Comparison of ENCODE assay signal across 31 cellular contexts in the genomic region with DNA sequence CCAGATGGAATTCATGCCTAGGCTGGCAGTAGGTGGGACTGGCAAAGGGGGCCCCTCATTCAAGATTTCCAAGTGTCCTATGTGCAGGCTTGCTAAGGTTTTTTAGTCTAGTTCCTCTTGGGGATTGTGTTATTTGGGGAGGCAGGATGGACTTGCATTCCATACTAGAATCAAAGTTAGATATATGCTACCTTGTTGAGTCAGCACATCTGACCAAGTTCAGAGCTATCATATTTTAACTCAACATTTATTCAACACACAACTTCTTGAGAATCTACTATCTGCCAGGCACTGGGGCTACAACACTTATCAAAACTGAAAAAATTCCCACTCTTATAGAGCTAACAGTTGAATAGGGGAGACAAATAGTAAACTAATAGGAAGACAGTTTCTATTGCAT. TPM values are rescaled to one million over a fixed set of nuclear protein-coding genes. Genes with fewer than 3 reads are reported as not detected.
DNase-seq lines count a peak whose midpoint lies in the region; ATAC-seq, FAIRE-seq and TF ChIP-seq lines count a peak whose summit lies in the region.
"Had no signal": no experiment of that assay in that cellular context is flagged by ENCODE, and none has a peak within 500 bp of the region (broad histone marks: within the 10 kb centered on the region; RNA-seq: fewer than 3 reads in every experiment).

No MANE protein-coding gene starts in this region.

- in situ Hi-C loops in HepG2 (cut with HindIII; ENCODE audit: extremely low pct_ligation_motif_present, low pct_unique_long_range_greater_than_20kb) = loop anchor here (25.0 kb wide), 1 partner anchor 733 kb away; no protein-coding TSS in a partner anchor
- in situ Hi-C loops in K562 (cut with MboI) = no loop called here

- H3K27ac ChIP-seq in HepG2 (ENCODE audit: extremely low read length, insufficient read depth, low read length) = no peak overlapping the region
- no peak overlapping the region for H3K27ac ChIP-seq in right lobe of liver
- H3K27ac ChIP-seq in K562 (ENCODE audit: extremely low read depth, low read depth, low read length) = no peak overlapping the region
- H3K27ac ChIP-seq in pancreas = peak overlapping the region in 2 of 4 donors; percentile 22 to 86
- no peak overlapping the region for H3K27ac ChIP-seq in endodermal cell (ENCODE audit: low read depth, low read length)
- H3K27ac ChIP-seq: 22Rv1, BLaER1 had no signal

- H3K79me2 ChIP-seq in HepG2 (ENCODE audit: insufficient read depth, low read length) = no peaks in the 10 kb centered on the region
- no peaks in the 10 kb centered on the region for H3K79me2 ChIP-seq in K562 (ENCODE audit: control insufficient read depth, insufficient read depth, low read length)

- H3K27ac Mint-ChIP-seq in endodermal cell = no peak overlapping the region
- H3K27ac Mint-ChIP-seq: CD14-positive monocyte; CD4-positive, alpha-beta memory T cell; CD4-positive, CD25-positive, alpha-beta regulatory T cell; CD8-positive, alpha-beta memory T cell had no signal

- no peak for TF ChIP-seq CTCF in HepG2 (CRISPR knock-in tag; IDR thresholded peaks at IDR 0.05)
- no peak for TF ChIP-seq CTCF in right lobe of liver (IDR thresholded peaks at IDR 0.05)
- TF ChIP-seq CTCF in K562 (IDR thresholded peaks at IDR 0.05 in 2 of 3, conservative IDR thresholded peaks at IDR 0.05 in 1 of 3; ENCODE audit: insufficient read depth in 2 of 3, low read depth in 1 of 3, low read length in 3 of 3) = no peak
- TF ChIP-seq CTCF in pancreas (IDR thresholded peaks at IDR 0.05) = no peak
- TF ChIP-seq CTCF in endodermal cell (conservative IDR thresholded peaks at IDR 0.05) = no peak

- TF ChIP-seq RAD21 in HepG2 (CRISPR knock-in tag; IDR thresholded peaks at IDR 0.05) = no peak
- no peak for TF ChIP-seq RAD21 in K562 (CRISPR knock-in tag; conservative IDR thresholded peaks at IDR 0.05 in 1 of 2, IDR thresholded peaks at IDR 0.05 in 1 of 2)

- TF ChIP-seq EP300 in HepG2 (IDR thresholded peaks at IDR 0.05; ENCODE audit: low read depth in 2 of 2, low read length in 2 of 2) (no peak), HepG2 (CRISPR knock-in tag; IDR thresholded peaks at IDR 0.05; ENCODE audit: borderline replicate concordance) (no peak), K562 (IDR thresholded peaks at IDR 0.05; ENCODE audit: low read length) (no peak)

- H3K36me3 ChIP-seq in HepG2 (replicated peaks in 1 of 2; ENCODE audit: control insufficient read depth in 1 of 2, insufficient read depth in 2 of 2, low read length in 2 of 2) (no peaks in the 10 kb centered on the region), right lobe of liver (no peaks in the 10 kb centered on the region), K562 (ENCODE audit: control insufficient read depth, insufficient read depth, low read length) (no peaks in the 10 kb centered on the region), pancreas (peaks cover 0 to 97% (median 46%) of the 10 kb centered on the region in 3 donors), endodermal cell (ENCODE audit: control insufficient read depth, insufficient read depth, low read length) (no peaks in the 10 kb centered on the region)
- H3K36me3 ChIP-seq: BE2C, BLaER1 had no signal

- H3K9me1 ChIP-seq in K562 (ENCODE audit: control insufficient read depth, insufficient read depth, low read length) = no peaks in the 10 kb centered on the region

- H2AFZ ChIP-seq in HepG2 (ENCODE audit: low read length) (no peak overlapping the region), K562 (ENCODE audit: low read depth, low read length) (no peak overlapping the region)

- ATAC-seq in HepG2 (no peak), right lobe of liver (no peak), K562 (no peak), pancreas (peak; percentile 0 to 1 (median 0))
- ATAC-seq: GM12878 had no signal

- no peak overlapping the region for H3K4me3 Mint-ChIP-seq in endodermal cell
- H3K4me3 Mint-ChIP-seq: CD14-positive monocyte; CD4-positive, alpha-beta memory T cell; CD4-positive, CD25-positive, alpha-beta regulatory T cell; CD8-positive, alpha-beta memory T cell had no signal

- FAIRE-seq in HepG2 (lab: Jason Lieb, UNC) (no peak), K562 (lab: Jason Lieb, UNC) (no peak), pancreas (lab: Jason Lieb, UNC) (no peak)
- FAIRE-seq: GM12878, GM12892, GM18507 had no signal

- H3K4me1 Mint-ChIP-seq in endodermal cell = peaks cover 6% of the 10 kb centered on the region
- H3K4me1 Mint-ChIP-seq: CD14-positive monocyte; CD4-positive, alpha-beta memory T cell; CD4-positive, CD25-positive, alpha-beta regulatory T cell; CD8-positive, alpha-beta memory T cell had no signal

- H3K4me1 ChIP-seq in HepG2 (ENCODE audit: insufficient read depth, low read length) (no peaks in the 10 kb centered on the region), right lobe of liver (no peaks in the 10 kb centered on the region), K562 (replicated peaks in 1 of 2; ENCODE audit: control insufficient read depth in 2 of 2, insufficient read depth in 2 of 2, low read length in 2 of 2) (no peaks in the 10 kb centered on the region), pancreas (peaks cover 0 to 7% (median 0%) of the 10 kb centered on the region in 3 donors), endodermal cell (ENCODE audit: control insufficient read depth, insufficient read depth, low read length) (peaks cover 5% of the 10 kb centered on the region)
- H3K4me1 ChIP-seq: BE2C, BLaER1 had no signal

- BruUV-seq in HepG2 (replicated peaks; lab: Mats Ljungman, UMichigan) = no TSS peak
- BruUV-seq in K562 (replicated peaks; lab: Mats Ljungman, UMichigan) = no TSS peak

- DNase-seq in HepG2 (ENCODE audit: low spot score) = no peak
- DNase-seq in right lobe of liver = no peak
- no peak for DNase-seq in K562 (ENCODE audit: extremely low read depth in 1 of 4, low spot score in 3 of 4)
- DNase-seq in pancreas = no peak
- no peak for DNase-seq in NCI-H82 (lab: John Stamatoyannopoulos, UW)
- no peak for DNase-seq in endodermal cell
- DNase-seq: ACHN; BE2C; C1 segment of cervical spinal cord; CD4-positive, alpha-beta memory T cell; CD4-positive, CD25-positive, alpha-beta regulatory T cell; CD8-positive, alpha-beta memory T cell; COR-L47; DMS 273 treated with DMSO at 0.1 percent for 48 hours; DMS153; DMS53; DMS79; DND-41; EL; GDM1 had no signal

- no peak overlapping the region for H3K4me2 ChIP-seq in HepG2 (ENCODE audit: low read depth, low read length)
- no peak overlapping the region for H3K4me2 ChIP-seq in K562 (ENCODE audit: insufficient read depth, low read length)
- H3K4me2 ChIP-seq: BLaER1 had no signal

- CTCF ChIA-PET in HepG2 (lab: Yijun Ruan, JAX; ENCODE audit: low intra/inter-chr PET ratio, low total read pairs) = no interaction called here
- CTCF ChIA-PET in K562 (lab: Yijun Ruan, JAX; ENCODE audit: low intra/inter-chr PET ratio) = no interaction called here

- H3K4me3 ChIP-seq in HepG2 (replicated peaks in 1 of 3; ENCODE audit: insufficient read depth in 1 of 3, low read depth in 2 of 3, low read length in 3 of 3) (no peak overlapping the region), right lobe of liver (no peak overlapping the region), K562 (no peak overlapping the region), pancreas (peak overlapping the region in 1 of 4 donors; percentile 45), endodermal cell (ENCODE audit: low read length) (no peak overlapping the region)
- H3K4me3 ChIP-seq: BLaER1, GM12878 had no signal

- H3K9me3 Mint-ChIP-seq in endodermal cell = no peaks in the 10 kb centered on the region

- intact Hi-C loops in HepG2 (cut with micrococcal nuclease; ENCODE audit: unreplicated experiment) (no loop called here), right lobe of liver (cut with DNase I) (no loop called here), K562 (cut with micrococcal nuclease) (no loop called here), pancreas (cut with DNase I) (no loop called here)

- H3K9ac ChIP-seq in HepG2 (ENCODE audit: insufficient read depth, low read depth, low read length) = no peak overlapping the region
- H3K9ac ChIP-seq in K562 (ENCODE audit: insufficient read depth in 1 of 2, low read depth in 2 of 2, low read length in 2 of 2) = no peak overlapping the region
- H3K9ac ChIP-seq in endodermal cell (ENCODE audit: extremely low read depth, low read length, poor library complexity, severe bottlenecking) = no peak overlapping the region
- H3K9ac ChIP-seq: BLaER1 had no signal

- H4K20me1 ChIP-seq in HepG2 (ENCODE audit: insufficient read depth, low read length) (no peaks in the 10 kb centered on the region), K562 (replicated peaks; ENCODE audit: control insufficient read depth, insufficient read depth, low read length) (no peaks in the 10 kb centered on the region; the same call in 1 of the 2 replicates)
- H4K20me1 ChIP-seq: BLaER1 had no signal

- POLR2A ChIA-PET in HepG2 (lab: Yijun Ruan, JAX) = no interaction called here
- POLR2A ChIA-PET in K562 (lab: Yijun Ruan, JAX) = no interaction called here

- H3K27me3 ChIP-seq in HepG2 (ENCODE audit: control insufficient read depth in 1 of 2, insufficient read depth in 2 of 2, low read length in 2 of 2) (peaks cover 0 to 5% of the 10 kb centered on the region in 2 experiments; a peak in 3 of 5 replicates), right lobe of liver (no peaks in the 10 kb centered on the region), K562 (ENCODE audit: control insufficient read depth in 2 of 2, insufficient read depth in 2 of 2, low read length in 2 of 2) (peaks cover 0 to 6% of the 10 kb centered on the region in 2 experiments; a peak in 2 of 5 replicates), pancreas (no peaks in the 10 kb centered on the region), endodermal cell (ENCODE audit: control insufficient read depth, insufficient read depth, low read length, poor library complexity, severe bottlenecking) (no peaks in the 10 kb centered on the region)
- H3K27me3 ChIP-seq: BE2C, BLaER1 had no signal

- no peaks in the 10 kb centered on the region for H3K9me3 ChIP-seq in HepG2 (ENCODE audit: low read length)
- H3K9me3 ChIP-seq in right lobe of liver = no peaks in the 10 kb centered on the region
- no peaks in the 10 kb centered on the region for H3K9me3 ChIP-seq in K562 (replicated peaks; ENCODE audit: control insufficient read depth, insufficient read depth, low read depth, low read length)
- H3K9me3 ChIP-seq in pancreas = no peaks in the 10 kb centered on the region
- no peaks in the 10 kb centered on the region for H3K9me3 ChIP-seq in endodermal cell (ENCODE audit: control insufficient read depth, low read length)
- H3K9me3 ChIP-seq: BE2C, BLaER1 had no signal

- H3K36me3 Mint-ChIP-seq in endodermal cell (ENCODE audit: low read depth) = no peaks in the 10 kb centered on the region
- H3K36me3 Mint-ChIP-seq: CD14-positive monocyte; CD4-positive, alpha-beta memory T cell; CD4-positive, CD25-positive, alpha-beta regulatory T cell; CD8-positive, alpha-beta memory T cell had no signal

- TF ChIP-seq POLR2A in HepG2 (IDR thresholded peaks at IDR 0.05; ENCODE audit: insufficient read depth in 1 of 2, low read depth in 2 of 2, low read length in 2 of 2) (no peak), right lobe of liver (IDR thresholded peaks at IDR 0.05) (no peak), K562 (conservative IDR thresholded peaks at IDR 0.05) (no peak)

- H3K27me3 Mint-ChIP-seq in endodermal cell (ENCODE audit: insufficient read depth) = peaks cover 24% of the 10 kb centered on the region

RNA-seq across cellular contexts. Expression of gene GP2, which starts 6.7 kb away (rescaled TPM):
- 0.69 and 0.88 TPM in 2 replicates for total RNA-seq in HepG2 (2016; rRNA removed; fragmentation: Illumina TruSeq; extraction: Trizol)
- 0.30 TPM in 1 of 2 replicates, not detected in the other for total RNA-seq in HepG2 (2016; cell fraction: cytosol; rRNA removed; fragmentation: Illumina TruSeq; extraction: Trizol; ENCODE audit: low read depth)
- 0.49 and 0.76 TPM in 2 replicates for total RNA-seq in HepG2 (2016; cell fraction: insoluble cytoplasmic fraction; rRNA removed; fragmentation: Illumina TruSeq; extraction: Trizol)
- 0.34 and 0.48 TPM in 2 replicates for total RNA-seq in HepG2 (2016; cell fraction: membrane; rRNA removed; fragmentation: Illumina TruSeq; extraction: Trizol)
- 0.93 and 1.8 TPM in 2 replicates for total RNA-seq in HepG2 (2016; cell fraction: nucleus; rRNA removed; fragmentation: Illumina TruSeq; extraction: Trizol)
- 0.15 and 0.25 TPM in 2 replicates for polyA plus RNA-seq in HepG2 (2011; rRNA removed)
- 0.19 and 0.36 TPM in 2 replicates for polyA plus RNA-seq in HepG2 (2011; cell fraction: cytosol; rRNA removed)
- polyA plus RNA-seq in HepG2 (2011; cell fraction: nucleus; rRNA removed) = 0.16 TPM in 1 of 2 replicates, not detected in the other
- not detected in 2 replicates for polyA plus RNA-seq in HepG2 (2012)
- 0.09 and 0.18 TPM in 2 replicates for polyA plus RNA-seq in HepG2 (2016; cell fraction: cytosol; fragmentation: Illumina TruSeq; extraction: Trizol; ENCODE audit: low read depth)
- 0.34 and 0.84 TPM in 2 replicates for polyA plus RNA-seq in HepG2 (2016; cell fraction: insoluble cytoplasmic fraction; fragmentation: Illumina TruSeq; extraction: Trizol; ENCODE audit: low read depth)
- 0.08 TPM in 1 of 2 replicates, not detected in the other for polyA plus RNA-seq in HepG2 (2016; cell fraction: membrane; fragmentation: Illumina TruSeq; extraction: Trizol; ENCODE audit: low read depth)
- polyA plus RNA-seq in HepG2 (2016; cell fraction: nucleus; fragmentation: Illumina TruSeq; extraction: Trizol; ENCODE audit: insufficient read depth, low read depth) = 0.73 and 1.5 TPM in 2 replicates
- polyA minus RNA-seq in HepG2 (2011; rRNA and poly(A)+ RNA removed; ENCODE audit: low replicate concordance) = 0.24 TPM in 1 of 2 replicates, not detected in the other
- polyA minus RNA-seq in HepG2 (2011; cell fraction: cytosol; rRNA and poly(A)+ RNA removed) = not detected in 2 replicates
- polyA minus RNA-seq in HepG2 (2011; cell fraction: nucleus; rRNA and poly(A)+ RNA removed) = not detected in 2 replicates
- total RNA-seq in right lobe of liver = under 1 TPM in 1 of 6 experiments, not detected in 5; 0.12 TPM
- not detected in 2 replicates for total RNA-seq in K562 (2011; cell fraction: chromatin; rRNA removed; ENCODE audit: low replicate concordance)
- total RNA-seq in K562 (2011; cell fraction: nucleolus; rRNA removed) = not detected in 2 replicates
- not detected in 2 replicates for total RNA-seq in K562 (2011; cell fraction: nucleoplasm; rRNA removed)
- total RNA-seq in K562 (2014; rRNA removed) = not detected in 2 replicates
- not detected in 2 replicates for total RNA-seq in K562 (2014; rRNA removed; fragmentation: Illumina TruSeq; extraction: Trizol)
- total RNA-seq in K562 (2015; rRNA removed; fragmentation: Illumina TruSeq; extraction: Trizol) = not detected in 2 replicates
- 5.9 and 6.1 TPM in 2 replicates for total RNA-seq in K562 (2021)
- not detected in 2 replicates for polyA plus RNA-seq in K562 (2011; rRNA removed)
- polyA plus RNA-seq in K562 (2011; cell fraction: cytosol; rRNA removed) = not detected in 2 replicates
- not detected in 2 replicates for polyA plus RNA-seq in K562 (2011; cell fraction: nucleus; rRNA removed)
- polyA plus RNA-seq in K562 (2012) = not detected in 2 replicates
- polyA plus RNA-seq in K562 (2014; fragmentation: Illumina TruSeq; extraction: Trizol) = not detected in 2 replicates
- polyA plus RNA-seq in K562 (2014; fragmentation: Nextera tagmentation; extraction: Ambion mirVana) = not detected
- polyA plus RNA-seq in K562 (2014; rRNA removed) = not detected in 2 replicates
- not detected in 2 replicates for polyA minus RNA-seq in K562 (2011; rRNA and poly(A)+ RNA removed)
- polyA minus RNA-seq in K562 (2011; cell fraction: cytosol; rRNA and poly(A)+ RNA removed) = not detected in 2 replicates
- not detected in 2 replicates for polyA minus RNA-seq in K562 (2011; cell fraction: nucleus; rRNA and poly(A)+ RNA removed)
- total RNA-seq in pancreas = over 10,000 TPM; 14,691 to 38,505 (median 27,302) TPM
- polyA plus RNA-seq in pancreas = over 10,000 TPM in 1 of 2 donors, 1,000 to 10,000 TPM in 1; 7,130 to 10,292 TPM
- not detected for total RNA-seq in endodermal cell
- polyA plus RNA-seq in endodermal cell (2013, experiment 1 of 2) = not detected
- polyA plus RNA-seq in endodermal cell (2013, experiment 2 of 2) = not detected
- total RNA-seq: A172; A673; CD4-positive, alpha-beta memory T cell; CD4-positive, CD25-positive, alpha-beta regulatory T cell; CD8-positive, alpha-beta memory T cell; Daoy; G401 had no signal
- polyA plus RNA-seq: AG04450; CD14-positive monocyte; CD4-positive, alpha-beta memory T cell; CD4-positive, CD25-positive, alpha-beta regulatory T cell; CD8-positive, alpha-beta memory T cell; GM12878 had no signal

RNA-seq across cellular contexts. Expression of gene UMOD, which starts 31.9 kb away (rescaled TPM):
- total RNA-seq in HepG2 (2016; rRNA removed; fragmentation: Illumina TruSeq; extraction: Trizol) = not detected in 2 replicates
- total RNA-seq in HepG2 (2016; cell fraction: cytosol; rRNA removed; fragmentation: Illumina TruSeq; extraction: Trizol; ENCODE audit: low read depth) = not detected in 2 replicates
- not detected in 2 replicates for total RNA-seq in HepG2 (2016; cell fraction: insoluble cytoplasmic fraction; rRNA removed; fragmentation: Illumina TruSeq; extraction: Trizol)
- total RNA-seq in HepG2 (2016; cell fraction: membrane; rRNA removed; fragmentation: Illumina TruSeq; extraction: Trizol) = not detected in 2 replicates
- total RNA-seq in HepG2 (2016; cell fraction: nucleus; rRNA removed; fragmentation: Illumina TruSeq; extraction: Trizol) = not detected in 2 replicates
- not detected in 2 replicates for polyA plus RNA-seq in HepG2 (2011; rRNA removed)
- not detected in 2 replicates for polyA plus RNA-seq in HepG2 (2011; cell fraction: cytosol; rRNA removed)
- polyA plus RNA-seq in HepG2 (2011; cell fraction: nucleus; rRNA removed) = not detected in 2 replicates
- polyA plus RNA-seq in HepG2 (2012) = not detected in 2 replicates
- not detected in 2 replicates for polyA plus RNA-seq in HepG2 (2016; cell fraction: cytosol; fragmentation: Illumina TruSeq; extraction: Trizol; ENCODE audit: low read depth)
- not detected in 2 replicates for polyA plus RNA-seq in HepG2 (2016; cell fraction: insoluble cytoplasmic fraction; fragmentation: Illumina TruSeq; extraction: Trizol; ENCODE audit: low read depth)
- not detected in 2 replicates for polyA plus RNA-seq in HepG2 (2016; cell fraction: membrane; fragmentation: Illumina TruSeq; extraction: Trizol; ENCODE audit: low read depth)
- not detected in 2 replicates for polyA plus RNA-seq in HepG2 (2016; cell fraction: nucleus; fragmentation: Illumina TruSeq; extraction: Trizol; ENCODE audit: insufficient read depth, low read depth)
- not detected in 2 replicates for polyA minus RNA-seq in HepG2 (2011; rRNA and poly(A)+ RNA removed; ENCODE audit: low replicate concordance)
- not detected in 2 replicates for polyA minus RNA-seq in HepG2 (2011; cell fraction: cytosol; rRNA and poly(A)+ RNA removed)
- polyA minus RNA-seq in HepG2 (2011; cell fraction: nucleus; rRNA and poly(A)+ RNA removed) = not detected in 2 replicates
- not detected for total RNA-seq in right lobe of liver
- total RNA-seq in K562 (2011; cell fraction: chromatin; rRNA removed; ENCODE audit: low replicate concordance) = not detected in 2 replicates
- not detected in 2 replicates for total RNA-seq in K562 (2011; cell fraction: nucleolus; rRNA removed)
- total RNA-seq in K562 (2011; cell fraction: nucleoplasm; rRNA removed) = not detected in 2 replicates
- total RNA-seq in K562 (2014; rRNA removed) = not detected in 2 replicates
- not detected in 2 replicates for total RNA-seq in K562 (2014; rRNA removed; fragmentation: Illumina TruSeq; extraction: Trizol)
- not detected in 2 replicates for total RNA-seq in K562 (2015; rRNA removed; fragmentation: Illumina TruSeq; extraction: Trizol)
- total RNA-seq in K562 (2021) = not detected in 2 replicates
- polyA plus RNA-seq in K562 (2011; rRNA removed) = not detected in 2 replicates
- polyA plus RNA-seq in K562 (2011; cell fraction: cytosol; rRNA removed) = not detected in 2 replicates
- polyA plus RNA-seq in K562 (2011; cell fraction: nucleus; rRNA removed) = not detected in 2 replicates
- polyA plus RNA-seq in K562 (2012) = not detected in 2 replicates
- not detected in 2 replicates for polyA plus RNA-seq in K562 (2014; fragmentation: Illumina TruSeq; extraction: Trizol)
- polyA plus RNA-seq in K562 (2014; fragmentation: Nextera tagmentation; extraction: Ambion mirVana) = not detected
- not detected in 2 replicates for polyA plus RNA-seq in K562 (2014; rRNA removed)
- not detected in 2 replicates for polyA minus RNA-seq in K562 (2011; rRNA and poly(A)+ RNA removed)
- polyA minus RNA-seq in K562 (2011; cell fraction: cytosol; rRNA and poly(A)+ RNA removed) = not detected in 2 replicates
- not detected in 2 replicates for polyA minus RNA-seq in K562 (2011; cell fraction: nucleus; rRNA and poly(A)+ RNA removed)
- total RNA-seq in pancreas = 1 to 10 TPM; 1.3 to 9.6 (median 3.4) TPM
- 1 to 10 TPM; 2.3 to 5.5 TPM for polyA plus RNA-seq in pancreas
- total RNA-seq in endodermal cell = not detected
- not detected for polyA plus RNA-seq in endodermal cell (2013, experiment 1 of 2)
- polyA plus RNA-seq in endodermal cell (2013, experiment 2 of 2) = not detected
- total RNA-seq: A172; A673; CD4-positive, alpha-beta memory T cell; CD4-positive, CD25-positive, alpha-beta regulatory T cell; CD8-positive, alpha-beta memory T cell; Daoy; G401; GM12878 had no signal
- polyA plus RNA-seq: AG04450; CD14-positive monocyte; CD4-positive, alpha-beta memory T cell; CD4-positive, CD25-positive, alpha-beta regulatory T cell; CD8-positive, alpha-beta memory T cell; GM12878 had no signal

Comparison
In these comparisons a context has a peak if more than half of its experiments do, and no peak if none do; other contexts are left out.
1. ATAC-seq: peak in pancreas (4 of 4); none in HepG2 (single experiment), right lobe of liver (0 of 4) and K562 (single experiment).
2. RNA of gene GP2, which starts 6.7 kb away (total RNA-seq): 14,691 to 38,505 TPM in pancreas; 0.30 to 1.8 TPM in HepG2, not detected in endodermal cell, 0.12 TPM in right lobe of liver and 5.9 to 6.1 TPM in K562; every median in the first group is over 1,000 times any median in the second.
3. Of the 241 proteins assayed by ChIP-seq in both HepG2 and K562: peak only in HepG2: MAFF and MAFK; only in K562: none; in both: none; in neither: 239.